Comparison of ENCODE assay signal across 9 cellular contexts in the genomic region with DNA sequence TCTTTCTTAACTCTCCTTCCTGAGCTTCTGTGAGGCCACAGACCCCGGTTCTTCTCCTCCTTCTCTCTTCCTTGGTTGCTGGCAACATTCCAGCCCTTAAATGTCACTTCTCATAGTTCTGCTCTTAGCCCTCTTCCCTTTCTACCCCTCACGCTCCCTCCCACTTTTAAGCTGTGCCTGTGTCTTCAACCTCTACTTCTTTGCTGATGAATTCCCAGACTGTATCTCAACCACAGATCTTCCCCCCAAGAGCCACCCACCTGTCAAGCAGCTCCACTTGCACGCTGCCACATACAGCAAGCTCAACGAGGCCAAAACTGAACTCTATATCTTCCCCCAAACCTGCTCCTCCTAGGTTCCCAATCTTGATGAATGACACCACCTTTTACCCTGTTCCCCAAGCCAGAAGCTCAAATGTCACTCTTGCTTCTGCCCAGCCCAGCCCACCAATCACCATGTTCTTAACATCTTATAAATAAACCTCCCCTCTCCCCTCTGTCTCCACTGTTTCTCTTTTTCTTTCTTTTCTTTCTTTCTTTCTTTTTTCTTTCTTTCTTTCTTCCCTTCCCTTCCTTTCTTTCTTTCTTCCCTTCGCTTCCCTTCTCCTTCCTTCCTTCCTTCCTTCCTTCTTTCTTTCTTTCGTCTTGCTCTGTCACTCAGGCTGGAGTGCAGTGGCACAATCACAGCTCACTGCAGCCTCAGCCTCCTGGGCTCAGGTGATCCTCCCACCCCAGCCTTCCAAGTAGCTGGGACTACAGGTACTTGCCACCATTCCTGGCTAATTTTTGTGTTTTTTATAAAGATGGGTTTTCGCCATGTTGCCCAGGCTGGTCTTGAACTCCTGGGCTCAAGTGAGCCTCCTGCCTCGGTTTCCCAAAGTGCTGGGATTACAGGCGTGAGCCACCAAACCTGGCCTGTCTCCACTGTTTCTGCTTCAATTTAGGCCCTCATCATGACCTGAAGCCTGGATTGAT. TPM values are rescaled to one million over a fixed set of nuclear protein-coding genes. Genes with fewer than 3 reads are reported as not detected.
A peak's percentile ranks its signal among the peaks of the same experiment; 100 is the strongest.
DNase-seq lines count a peak whose midpoint lies in the region; ATAC-seq and TF ChIP-seq lines count a peak whose summit lies in the region.
"Had no signal": no experiment of that assay in that cellular context is flagged by ENCODE, and none has a peak within 500 bp of the region (broad histone marks: within the 10 kb centered on the region; RNA-seq: fewer than 3 reads in every experiment).

No MANE protein-coding gene starts in this region.

- H2AFZ ChIP-seq in KMS-11 (ENCODE audit: low read depth) = peak overlapping the region; percentile 32; the same call in 1 of the 2 replicates

- H3K4me2 ChIP-seq in KMS-11 = peak overlapping the region; percentile 68; the same call in 1 of the 2 replicates

- H3K4me3 Mint-ChIP-seq in CD8-positive, alpha-beta T cell = peak overlapping the region; percentile 40
- H3K4me3 Mint-ChIP-seq in activated T-cell treated with anti-CD3 and anti-CD28 coated beads, Interleukin-2, amount 50 U/mL, for 24 hours = peak overlapping the region; percentile 39

- TF ChIP-seq CTCF in CD8-positive, alpha-beta T cell (IDR thresholded peaks at IDR 0.05) = no peak
- TF ChIP-seq CTCF in KMS-11 (conservative IDR thresholded peaks at IDR 0.05; ENCODE audit: low read depth, low read length) (no peak), neutrophil (IDR thresholded peaks at IDR 0.05) (no peak), Peyer's patch (IDR thresholded peaks at IDR 0.05) (no peak)

- no peaks in the 10 kb centered on the region for H3K79me2 ChIP-seq in KMS-11 (ENCODE audit: insufficient read depth, low read depth)

- H3K27ac ChIP-seq in CD8-positive, alpha-beta T cell (ENCODE audit: low read depth, low read length) = no peak overlapping the region
- H3K27ac ChIP-seq in KMS-11 = peak overlapping the region; percentile 85; the same call in 1 of the 2 replicates
- H3K27ac ChIP-seq in neutrophil = peak overlapping the region; percentile 97
- H3K27ac ChIP-seq in Peyer's patch = peak overlapping the region in 2 of 4 donors; percentile 46 to 53

- TF ChIP-seq POLR2A in Peyer's patch (IDR thresholded peaks at IDR 0.05) = no peak

- no peaks in the 10 kb centered on the region for H4K20me1 ChIP-seq in KMS-11 (ENCODE audit: insufficient read depth)

- no peaks in the 10 kb centered on the region for H3K9me3 ChIP-seq in CD8-positive, alpha-beta T cell (ENCODE audit: low read length)
- H3K9me3 ChIP-seq in neutrophil (no peaks in the 10 kb centered on the region), Peyer's patch (no peaks in the 10 kb centered on the region)

- H3K27me3 Mint-ChIP-seq in CD8-positive, alpha-beta T cell (ENCODE audit: low read depth) = no peaks in the 10 kb centered on the region
- no peaks in the 10 kb centered on the region for H3K27me3 Mint-ChIP-seq in activated T-cell treated with anti-CD3 and anti-CD28 coated beads, Interleukin-2, amount 50 U/mL, for 24 hours

- H3K4me3 ChIP-seq in CD8-positive, alpha-beta T cell (ENCODE audit: low read depth, low read length) = no peak overlapping the region
- H3K4me3 ChIP-seq in KMS-11 (IDR thresholded peaks at IDR 0.05; ENCODE audit: insufficient read depth, low read depth, low read length) (no peak overlapping the region), neutrophil (ENCODE audit: low read depth in 1 of 2, low read length in 1 of 2) (peak overlapping the region in 1 of 2 experiments; percentile 19), Peyer's patch (no peak overlapping the region)

- CTCF ChIA-PET in CD8-positive, alpha-beta T cell (lab: Charles Lee) = interaction anchor here (0.8 to 17.1 kb wide), 3 partner anchors 18 to 143 kb away, joined by 3 to 349 read pairs (median 3); a partner anchor contains a TSS

- H3K9ac ChIP-seq in KMS-11 = peak overlapping the region; percentile 12; the same call in 1 of the 2 replicates

- POLR2A ChIA-PET in CD8-positive, alpha-beta T cell (lab: Charles Lee) = interaction anchor here (1.0 to 4.1 kb wide), 3 partner anchors 15 to 131 kb away, joined by 3 to 29 read pairs (median 4); no protein-coding TSS in a partner anchor

- peak overlapping the region; percentile 70 for H3K27ac Mint-ChIP-seq in CD8-positive, alpha-beta T cell
- peak overlapping the region; percentile 96 for H3K27ac Mint-ChIP-seq in activated T-cell treated with anti-CD3 and anti-CD28 coated beads, Interleukin-2, amount 50 U/mL, for 24 hours

- ATAC-seq in CD8-positive, alpha-beta T cell = peak; percentile 45
- ATAC-seq in HG03139 (IDR thresholded peaks at IDR 0.05; ENCODE audit: unreplicated experiment) (no peak), GM21737 (IDR thresholded peaks at IDR 0.05; ENCODE audit: unreplicated experiment) (no peak)
- ATAC-seq: PC-3 had no signal

- H3K27me3 ChIP-seq in CD8-positive, alpha-beta T cell (ENCODE audit: insufficient read depth, low read length) = no peaks in the 10 kb centered on the region
- H3K27me3 ChIP-seq in KMS-11 (ENCODE audit: insufficient read depth, low read depth) (no peaks in the 10 kb centered on the region), neutrophil (no peaks in the 10 kb centered on the region), Peyer's patch (no peaks in the 10 kb centered on the region)

- peaks cover 45% of the 10 kb centered on the region for H3K4me1 Mint-ChIP-seq in CD8-positive, alpha-beta T cell (ENCODE audit: low read depth)
- H3K4me1 Mint-ChIP-seq in activated T-cell treated with anti-CD3 and anti-CD28 coated beads, Interleukin-2, amount 50 U/mL, for 24 hours (ENCODE audit: low read depth) = peaks cover 82% of the 10 kb centered on the region

- H3K36me3 ChIP-seq in CD8-positive, alpha-beta T cell (ENCODE audit: insufficient read depth, low read length) = no peaks in the 10 kb centered on the region
- no peaks in the 10 kb centered on the region for H3K36me3 ChIP-seq in KMS-11 (ENCODE audit: insufficient read depth)
- no peaks in the 10 kb centered on the region for H3K36me3 ChIP-seq in neutrophil
- H3K36me3 ChIP-seq in Peyer's patch = no peaks in the 10 kb centered on the region

- peak in 2 of 7 experiments; percentile 25 to 33 for DNase-seq in CD8-positive, alpha-beta T cell
- DNase-seq in activated T-cell treated with anti-CD3 and anti-CD28 coated beads, Interleukin-2, amount 50 U/mL, for 24 hours = peak; percentile 64
- DNase-seq in Peyer's patch = no peak
- DNase-seq in NCI-H1436 (lab: John Stamatoyannopoulos, UW) = no peak
- DNase-seq: PC-3 had no signal

- no peaks in the 10 kb centered on the region for H3K9me3 Mint-ChIP-seq in CD8-positive, alpha-beta T cell
- no peaks in the 10 kb centered on the region for H3K9me3 Mint-ChIP-seq in activated T-cell treated with anti-CD3 and anti-CD28 coated beads, Interleukin-2, amount 50 U/mL, for 24 hours

- intact Hi-C loops in CD8-positive, alpha-beta T cell (cut with DNase I, micrococcal nuclease) = loop anchor here (2.0 kb wide), 1 partner anchor 19 kb away; a partner anchor contains a TSS

- H3K36me3 Mint-ChIP-seq in CD8-positive, alpha-beta T cell = no peaks in the 10 kb centered on the region
- H3K36me3 Mint-ChIP-seq in activated T-cell treated with anti-CD3 and anti-CD28 coated beads, Interleukin-2, amount 50 U/mL, for 24 hours (ENCODE audit: low read depth) = no peaks in the 10 kb centered on the region

- H3K4me1 ChIP-seq in CD8-positive, alpha-beta T cell (ENCODE audit: insufficient read depth, low read length) = peaks cover 30% of the 10 kb centered on the region
- H3K4me1 ChIP-seq in KMS-11 (ENCODE audit: low read depth, poor library complexity, severe bottlenecking) (peaks cover 84% of the 10 kb centered on the region), neutrophil (ENCODE audit: control insufficient read depth in 1 of 2, insufficient read depth in 1 of 2, low read depth in 1 of 2, low read length in 1 of 2) (peaks cover 70 to 77% of the 10 kb centered on the region in 2 experiments), Peyer's patch (peaks cover 10 to 26% (median 19%) of the 10 kb centered on the region in 4 donors)

RNA-seq across cellular contexts. Expression of a gene that starts 19.8 kb away (rescaled TPM):
- total RNA-seq in CD8-positive, alpha-beta T cell = 100 to 1,000 TPM; 257 to 278 TPM
- total RNA-seq in Peyer's patch = 100 to 1,000 TPM; 103 to 165 (median 122) TPM

RNA-seq across cellular contexts. Expression of a gene that starts 55.7 kb away (rescaled TPM):
- 100 to 1,000 TPM; 102 TPM for total RNA-seq in CD8-positive, alpha-beta T cell
- total RNA-seq in Peyer's patch = 10 to 100 TPM; 54.2 to 97.4 (median 59.7) TPM
